In the genomic region with DNA sequence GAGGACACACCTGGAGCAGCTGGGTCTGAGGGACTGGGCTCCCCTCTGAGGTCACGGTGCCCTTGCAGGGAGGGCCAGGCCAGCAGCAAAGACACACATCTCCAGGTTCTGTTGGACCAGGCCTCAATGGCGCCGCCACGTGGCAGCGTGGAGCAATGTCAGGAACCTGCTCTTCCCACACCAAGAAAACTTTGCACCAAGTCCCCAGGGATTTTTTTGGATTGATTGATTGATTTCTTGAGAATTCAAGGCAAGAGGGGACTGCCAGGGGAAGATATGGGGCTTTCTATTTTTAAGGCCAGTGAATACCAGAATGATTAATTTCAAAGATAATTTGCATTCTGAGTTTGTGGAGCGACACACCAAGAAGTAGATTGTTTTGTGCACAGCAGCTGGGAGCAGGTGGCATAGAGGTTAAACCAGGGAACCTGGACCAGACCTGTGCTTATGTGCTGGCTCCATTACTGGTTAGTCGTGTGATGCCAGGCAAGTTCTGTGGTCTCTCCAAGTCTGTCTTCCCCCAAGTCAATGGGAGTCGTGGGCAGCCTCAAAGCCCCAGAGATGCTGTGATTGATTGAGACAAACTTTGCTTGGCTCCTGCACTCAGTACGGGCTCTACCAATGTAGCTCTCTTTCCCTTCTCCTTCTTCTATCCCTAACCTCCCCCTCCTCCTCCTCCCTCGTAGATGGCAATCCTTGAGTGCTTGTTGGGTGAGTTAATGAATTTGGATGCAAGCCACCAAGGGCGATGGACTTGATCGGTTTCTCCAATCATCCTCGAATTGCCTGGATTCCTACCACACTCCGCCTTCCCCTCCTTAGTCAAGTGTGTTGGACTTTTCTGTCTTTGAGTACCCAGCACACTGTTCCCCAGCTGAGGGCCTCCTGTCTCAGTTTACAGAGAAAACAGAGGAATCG, we compare ENCODE assay signal across 8 cellular contexts.
DNase-seq lines count a peak whose midpoint lies in the region; ATAC-seq and TF ChIP-seq lines count a peak whose summit lies in the region.

No MANE protein-coding gene starts in this region.

- H4K20me1 ChIP-seq in OCI-LY7 (ENCODE audit: insufficient read depth, low read length), result no peaks in the 10 kb centered on the region

- DNase-seq in NCI-H524 (lab: John Stamatoyannopoulos, UW), result peak; percentile 34 to 70
- DNase-seq in NCI-H524 treated with DMSO at 0.1 percent for 48 hours (lab: John Stamatoyannopoulos, UW), result no peak
- DNase-seq in OCI-LY7 (ENCODE audit: low spot score), result peak; percentile 43
- peak; percentile 26 for DNase-seq in amniotic epithelial cell (ENCODE audit: low read depth)
- DNase-seq in kidney tubule cell (ENCODE audit: low spot score), result peak; percentile 50
- no peak for DNase-seq in tibial artery
- DNase-seq in NCI-H345 (lab: John Stamatoyannopoulos, UW), result no peak

- intact Hi-C loops in OCI-LY7 (cut with micrococcal nuclease; ENCODE audit: unreplicated experiment), result no loop called here
- intact Hi-C loops in tibial artery (cut with DNase I; ENCODE audit: low total_unique reads), result no loop called here

- no peak for ATAC-seq in GM19324 (IDR thresholded peaks at IDR 0.05; ENCODE audit: low FRiP score, unreplicated experiment)

- H3K36me3 ChIP-seq in OCI-LY7 (ENCODE audit: insufficient read depth, low read length) (no peaks in the 10 kb centered on the region), tibial artery (no peaks in the 10 kb centered on the region)

- no peaks in the 10 kb centered on the region for H3K79me2 ChIP-seq in OCI-LY7 (ENCODE audit: insufficient read depth, low read depth, low read length)

- H3K27ac ChIP-seq in OCI-LY7 (ENCODE audit: low read depth, low read length, poor library complexity, severe bottlenecking) (no peak overlapping the region), tibial artery (no peak overlapping the region)

- H3K4me1 ChIP-seq in OCI-LY7 (ENCODE audit: insufficient read depth, low read length, poor library complexity, severe bottlenecking) (peaks cover 8% of the 10 kb centered on the region), tibial artery (no peaks in the 10 kb centered on the region)

- H3K9me3 ChIP-seq in OCI-LY7 (ENCODE audit: low read length) (no peaks in the 10 kb centered on the region), tibial artery (no peaks in the 10 kb centered on the region)

- peaks cover 0 to 18% of the 10 kb centered on the region in 2 donors for H3K27me3 ChIP-seq in tibial artery

- TF ChIP-seq CTCF in OCI-LY7 (conservative IDR thresholded peaks at IDR 0.05; ENCODE audit: low read length) (peak; percentile 82), tibial artery (IDR thresholded peaks at IDR 0.05) (peak; percentile 16 to 36)

- CTCF ChIA-PET in OCI-LY7 (lab: Charles Lee; ENCODE audit: unreplicated experiment), result no interaction called here

- H3K9me2 ChIP-seq in OCI-LY7 (ENCODE audit: insufficient read depth, low read length), result no peaks in the 10 kb centered on the region

- BruUV-seq in OCI-LY7 (replicated peaks; lab: Mats Ljungman, UMichigan), result no TSS peak

- no peak overlapping the region for H2AFZ ChIP-seq in OCI-LY7 (ENCODE audit: low read length)

- no peak overlapping the region for H3K4me3 ChIP-seq in OCI-LY7 (ENCODE audit: low read depth, low read length, poor library complexity, severe bottlenecking)
- H3K4me3 ChIP-seq in tibial artery, result no peak overlapping the region

- POLR2A ChIA-PET in OCI-LY7 (lab: Charles Lee), result no interaction called here

- H3K4me2 ChIP-seq in OCI-LY7 (ENCODE audit: low read length), result no peak overlapping the region

Comparison
In these comparisons a context has a peak if more than half of its experiments do, and no peak if none do; other contexts are left out.
1. DNase-seq: peak in NCI-H524 (2 of 2), OCI-LY7 (single experiment), amniotic epithelial cell (single experiment) and kidney tubule cell (single experiment); none in NCI-H524 treated with DMSO at 0.1 percent for 48 hours (single experiment), tibial artery (0 of 2) and NCI-H345 (single experiment).